ENCODE assay signal across 1 cellular context in the genomic region with DNA sequence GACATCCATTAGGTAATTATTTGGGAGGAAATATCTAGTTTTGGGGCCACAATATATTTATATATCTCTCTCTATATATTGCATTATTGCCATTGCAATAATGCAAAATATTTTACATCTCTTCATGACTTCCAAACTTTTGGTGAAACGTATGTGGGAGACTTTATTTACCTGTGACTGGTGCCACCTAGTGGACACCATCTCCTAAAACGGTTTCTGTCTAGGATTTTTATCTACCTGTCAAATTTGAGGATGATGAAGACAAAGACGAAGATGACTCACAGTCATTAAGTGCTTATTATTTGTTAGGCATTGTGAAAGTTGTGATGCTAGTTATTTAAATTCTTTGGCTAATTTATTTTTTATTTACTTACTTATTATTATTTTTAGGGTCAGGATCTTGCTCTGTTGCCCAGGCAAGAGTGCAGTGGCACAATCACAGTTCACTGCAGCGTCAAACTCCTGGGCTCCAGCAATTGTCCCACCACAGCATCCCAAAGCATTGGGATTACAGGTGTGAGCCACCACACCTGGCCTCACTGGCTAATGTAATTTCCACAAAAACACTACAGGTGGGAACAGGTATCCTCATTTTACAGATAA.
TF ChIP-seq lines count a peak whose summit lies in the region.

No MANE protein-coding gene starts in this region.

TF ChIP-seq in HEK293, 187 proteins besides CTCF, POLR2A, EP300 and RAD21 (continued from another document):
- TF ChIP-seq, protein P1, sequence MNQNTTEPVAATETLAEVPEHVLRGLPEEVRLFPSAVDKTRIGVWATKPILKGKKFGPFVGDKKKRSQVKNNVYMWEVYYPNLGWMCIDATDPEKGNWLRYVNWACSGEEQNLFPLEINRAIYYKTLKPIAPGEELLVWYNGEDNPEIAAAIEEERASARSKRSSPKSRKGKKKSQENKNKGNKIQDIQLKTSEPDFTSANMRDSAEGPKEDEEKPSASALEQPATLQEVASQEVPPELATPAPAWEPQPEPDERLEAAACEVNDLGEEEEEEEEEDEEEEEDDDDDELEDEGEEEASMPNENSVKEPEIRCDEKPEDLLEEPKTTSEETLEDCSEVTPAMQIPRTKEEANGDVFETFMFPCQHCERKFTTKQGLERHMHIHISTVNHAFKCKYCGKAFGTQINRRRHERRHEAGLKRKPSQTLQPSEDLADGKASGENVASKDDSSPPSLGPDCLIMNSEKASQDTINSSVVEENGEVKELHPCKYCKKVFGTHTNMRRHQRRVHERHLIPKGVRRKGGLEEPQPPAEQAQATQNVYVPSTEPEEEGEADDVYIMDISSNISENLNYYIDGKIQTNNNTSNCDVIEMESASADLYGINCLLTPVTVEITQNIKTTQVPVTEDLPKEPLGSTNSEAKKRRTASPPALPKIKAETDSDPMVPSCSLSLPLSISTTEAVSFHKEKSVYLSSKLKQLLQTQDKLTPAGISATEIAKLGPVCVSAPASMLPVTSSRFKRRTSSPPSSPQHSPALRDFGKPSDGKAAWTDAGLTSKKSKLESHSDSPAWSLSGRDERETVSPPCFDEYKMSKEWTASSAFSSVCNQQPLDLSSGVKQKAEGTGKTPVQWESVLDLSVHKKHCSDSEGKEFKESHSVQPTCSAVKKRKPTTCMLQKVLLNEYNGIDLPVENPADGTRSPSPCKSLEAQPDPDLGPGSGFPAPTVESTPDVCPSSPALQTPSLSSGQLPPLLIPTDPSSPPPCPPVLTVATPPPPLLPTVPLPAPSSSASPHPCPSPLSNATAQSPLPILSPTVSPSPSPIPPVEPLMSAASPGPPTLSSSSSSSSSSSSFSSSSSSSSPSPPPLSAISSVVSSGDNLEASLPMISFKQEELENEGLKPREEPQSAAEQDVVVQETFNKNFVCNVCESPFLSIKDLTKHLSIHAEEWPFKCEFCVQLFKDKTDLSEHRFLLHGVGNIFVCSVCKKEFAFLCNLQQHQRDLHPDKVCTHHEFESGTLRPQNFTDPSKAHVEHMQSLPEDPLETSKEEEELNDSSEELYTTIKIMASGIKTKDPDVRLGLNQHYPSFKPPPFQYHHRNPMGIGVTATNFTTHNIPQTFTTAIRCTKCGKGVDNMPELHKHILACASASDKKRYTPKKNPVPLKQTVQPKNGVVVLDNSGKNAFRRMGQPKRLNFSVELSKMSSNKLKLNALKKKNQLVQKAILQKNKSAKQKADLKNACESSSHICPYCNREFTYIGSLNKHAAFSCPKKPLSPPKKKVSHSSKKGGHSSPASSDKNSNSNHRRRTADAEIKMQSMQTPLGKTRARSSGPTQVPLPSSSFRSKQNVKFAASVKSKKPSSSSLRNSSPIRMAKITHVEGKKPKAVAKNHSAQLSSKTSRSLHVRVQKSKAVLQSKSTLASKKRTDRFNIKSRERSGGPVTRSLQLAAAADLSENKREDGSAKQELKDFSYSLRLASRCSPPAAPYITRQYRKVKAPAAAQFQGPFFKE (tag by site-specific recombination; IDR thresholded peaks at IDR 0.05; ENCODE audit: borderline replicate concordance), result no peak
- TF ChIP-seq, protein P2, sequence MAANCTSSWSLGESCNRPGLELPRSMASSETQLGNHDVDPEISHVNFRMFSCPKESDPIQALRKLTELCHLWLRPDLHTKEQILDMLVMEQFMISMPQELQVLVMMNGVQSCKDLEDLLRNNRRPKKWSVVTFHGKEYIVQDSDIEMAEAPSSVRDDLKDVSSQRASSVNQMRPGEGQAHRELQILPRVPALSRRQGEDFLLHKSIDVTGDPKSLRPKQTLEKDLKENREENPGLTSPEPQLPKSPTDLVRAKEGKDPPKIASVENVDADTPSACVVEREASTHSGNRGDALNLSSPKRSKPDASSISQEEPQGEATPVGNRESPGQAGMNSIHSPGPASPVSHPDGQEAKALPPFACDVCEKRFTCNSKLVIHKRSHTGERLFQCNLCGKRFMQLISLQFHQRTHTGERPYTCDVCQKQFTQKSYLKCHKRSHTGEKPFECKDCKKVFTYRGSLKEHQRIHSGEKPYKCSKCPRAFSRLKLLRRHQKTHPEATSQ (tag by site-specific recombination; IDR thresholded peaks at IDR 0.05), result no peak
